In genomic region chr7:92729172-92729571, GRCh38 we compare ENCODE assay signal across 1 cellular context.
A peak's percentile ranks its signal among the peaks of the same experiment; 100 is the strongest.
TF ChIP-seq lines count a peak whose summit lies in the region.

No MANE protein-coding gene starts in this region.

TF ChIP-seq in K562, 482 proteins besides CTCF, POLR2A, EP300 and RAD21 (continued from another document):
- TF ChIP-seq ZNF609 (CRISPR knock-in tag; IDR thresholded peaks at IDR 0.05; ENCODE audit: borderline replicate concordance), result no peak
- no peak for TF ChIP-seq CHCHD3 (CRISPR knock-in tag; IDR thresholded peaks at IDR 0.05)
- peak; percentile 66; the same call in 1 of the 2 replicates for TF ChIP-seq ATF7 (IDR thresholded peaks at IDR 0.05)
- no peak for TF ChIP-seq EZH2 (IDR thresholded peaks at IDR 0.05; ENCODE audit: borderline replicate concordance, low read depth, low read length)
- no peak for TF ChIP-seq ZNF707 (CRISPR knock-in tag; conservative IDR thresholded peaks at IDR 0.05)
- no peak for TF ChIP-seq ZFX (CRISPR knock-in tag; IDR thresholded peaks at IDR 0.05)
- no peak for TF ChIP-seq MEF2A (IDR thresholded peaks at IDR 0.05; ENCODE audit: control insufficient read depth, low read depth, low read length)
- no peak for TF ChIP-seq ZNF766 (CRISPR knock-in tag; conservative IDR thresholded peaks at IDR 0.05)
- TF ChIP-seq ZNF830 (CRISPR knock-in tag; IDR thresholded peaks at IDR 0.05), result no peak
- TF ChIP-seq SAFB (IDR thresholded peaks at IDR 0.05; ENCODE audit: borderline replicate concordance, low read depth, low read length), result no peak
- TF ChIP-seq ZFPM2 (CRISPR knock-in tag; IDR thresholded peaks at IDR 0.05), result no peak
- no peak for TF ChIP-seq NFXL1 (CRISPR knock-in tag; IDR thresholded peaks at IDR 0.05)
- no peak for TF ChIP-seq SREBF1 (IDR thresholded peaks at IDR 0.05; ENCODE audit: borderline replicate concordance, low read depth, low read length)
- TF ChIP-seq ZNF175 (CRISPR knock-in tag; IDR thresholded peaks at IDR 0.05; ENCODE audit: low read depth), result peak; percentile 63; the same call in 1 of the 2 replicates
- no peak for TF ChIP-seq PHTF2 (CRISPR knock-in tag; IDR thresholded peaks at IDR 0.05)
- TF ChIP-seq RBM39 (optimal IDR thresholded peaks at IDR 0.05; ENCODE audit: low read depth, low read length), result no peak
- TF ChIP-seq ZNF318 (IDR thresholded peaks at IDR 0.05; ENCODE audit: borderline replicate concordance in 1 of 2, low read depth in 1 of 2), result no peak
- TF ChIP-seq ZSCAN29 (IDR thresholded peaks at IDR 0.05), result no peak
- TF ChIP-seq ZNF584 (CRISPR knock-in tag; IDR thresholded peaks at IDR 0.05; ENCODE audit: low read depth), result peak; percentile 48; the same call in 1 of the 2 replicates
- TF ChIP-seq POLR2G (IDR thresholded peaks at IDR 0.05; ENCODE audit: low read depth, low read length), result no peak
- no peak for TF ChIP-seq SIX5 (IDR thresholded peaks at IDR 0.05; ENCODE audit: borderline replicate concordance in 1 of 2, insufficient read depth in 1 of 2, low read depth in 1 of 2, low read length in 2 of 2)
- TF ChIP-seq SREBF2 (CRISPR knock-in tag; IDR thresholded peaks at IDR 0.05), result no peak
- no peak for TF ChIP-seq SMAD2 (IDR thresholded peaks at IDR 0.05; ENCODE audit: low read depth, low read length)
- TF ChIP-seq NCOR1 (IDR thresholded peaks at IDR 0.05), result no peak; the same call in 1 of the 2 replicates
- no peak for TF ChIP-seq HIVEP1 (CRISPR knock-in tag; IDR thresholded peaks at IDR 0.05)
- TF ChIP-seq ZNF217 (CRISPR knock-in tag; IDR thresholded peaks at IDR 0.05), result no peak
- TF ChIP-seq FOSL1 (tag; conservative IDR thresholded peaks at IDR 0.05), result peak; percentile 57
- TF ChIP-seq HDAC8 (tag; IDR thresholded peaks at IDR 0.05), result no peak
- no peak for TF ChIP-seq NCOA4 (IDR thresholded peaks at IDR 0.05; ENCODE audit: partially characterized antibody)
